In genomic region chr7:77687747-77688144, GRCh38 we compare ENCODE assay signal across 15 cellular contexts. TPM values are rescaled to one million over a fixed set of nuclear protein-coding genes. Genes with fewer than 3 reads are reported as not detected.
DNase-seq lines count a peak whose midpoint lies in the region; ATAC-seq and TF ChIP-seq lines count a peak whose summit lies in the region.
"Had no signal": no experiment of that assay in that cellular context is flagged by ENCODE, and none has a peak within 500 bp of the region (broad histone marks: within the 10 kb centered on the region; RNA-seq: fewer than 3 reads in every experiment).

No MANE protein-coding gene starts in this region.

- intact Hi-C loops in left lung (cut with DNase I) = no loop called here

- no peaks in the 10 kb centered on the region for H3K9me3 Mint-ChIP-seq in CD4-positive, CD25-positive, alpha-beta regulatory T cell
- H3K9me3 Mint-ChIP-seq in T-cell = no peaks in the 10 kb centered on the region
- H3K9me3 Mint-ChIP-seq: nephron had no signal

- TF ChIP-seq CTCF in GM12865 (IDR thresholded peaks at IDR 0.05; ENCODE audit: insufficient read depth, low read depth, low read length, missing control alignments) = no peak
- TF ChIP-seq CTCF in left lung (IDR thresholded peaks at IDR 0.05) = no peak

- peaks cover 3% of the 10 kb centered on the region for H3K36me3 ChIP-seq in CD4-positive, CD25-positive, alpha-beta regulatory T cell (ENCODE audit: control insufficient read depth, insufficient read depth, low read length)
- peaks cover 0 to 22% of the 10 kb centered on the region in 2 donors for H3K36me3 ChIP-seq in left lung
- H3K36me3 ChIP-seq: MG63 had no signal

- CTCF ChIA-PET in T-cell (lab: Charles Lee) = interaction anchor here (0.5 to 1.5 kb wide), 12 partner anchors 8 to 196 kb away, joined by 3 to 7 read pairs (median 4); partner anchors contain the start of genes PHTF2 (in 1 of the 2), RSBN1L (in 1 of the 2) and TMEM60 (in 1 of the 2)

- DNase-seq in CD4-positive, CD25-positive, alpha-beta regulatory T cell = peak in 2 of 3 donors; percentile 13 to 14
- DNase-seq in GM12865 (ENCODE audit: low read depth) = peak; percentile 53
- no peak for DNase-seq in T-cell
- DNase-seq in left lung = peak in 1 of 2 donors; percentile 18
- no peak for DNase-seq in NCI-H2196 treated with DMSO at 0.1 percent for 48 hours (lab: John Stamatoyannopoulos, UW; ENCODE audit: unreplicated experiment)
- no peak for DNase-seq in Kasumi-1 (lab: John Stamatoyannopoulos, UW)
- DNase-seq in Ammon's horn (ENCODE audit: low spot score) = no peak
- DNase-seq: COR-L47; effector memory CD4-positive, alpha-beta T cell; hippocampal formation; MG63; OCI-M1 had no signal

- H3K36me3 Mint-ChIP-seq in CD4-positive, CD25-positive, alpha-beta regulatory T cell = peaks cover 7% of the 10 kb centered on the region
- peaks cover 18% of the 10 kb centered on the region for H3K36me3 Mint-ChIP-seq in T-cell

- H3K27ac ChIP-seq in CD4-positive, CD25-positive, alpha-beta regulatory T cell (ENCODE audit: insufficient read depth, low read length, poor library complexity, severe bottlenecking) = no peak overlapping the region
- peak overlapping the region; percentile 34 to 53 for H3K27ac ChIP-seq in left lung
- H3K27ac ChIP-seq: thoracic aorta had no signal

- no peaks in the 10 kb centered on the region for H3K27me3 ChIP-seq in CD4-positive, CD25-positive, alpha-beta regulatory T cell (ENCODE audit: control insufficient read depth, insufficient read depth, low read length)
- H3K27me3 ChIP-seq in left lung = no peaks in the 10 kb centered on the region
- H3K27me3 ChIP-seq: MG63 had no signal

- POLR2A ChIA-PET in T-cell (lab: Charles Lee) = interaction anchor here (0.6 to 1.8 kb wide), 5 partner anchors 8 to 118 kb away, joined by 4 to 10 read pairs (median 6); partner anchors contain the start of gene RSBN1L (in 2 of the 2)

- H3K4me1 ChIP-seq in CD4-positive, CD25-positive, alpha-beta regulatory T cell (ENCODE audit: control insufficient read depth, insufficient read depth, low read length, poor library complexity, severe bottlenecking) = peaks cover 19% of the 10 kb centered on the region
- peaks cover 0 to 41% of the 10 kb centered on the region in 2 donors for H3K4me1 ChIP-seq in left lung

- H3K9me3 ChIP-seq in CD4-positive, CD25-positive, alpha-beta regulatory T cell (ENCODE audit: control insufficient read depth in 2 of 2, low read length in 2 of 2) = no peaks in the 10 kb centered on the region
- H3K9me3 ChIP-seq in left lung = no peaks in the 10 kb centered on the region
- H3K9me3 ChIP-seq: MG63, thoracic aorta had no signal

- H3K27ac Mint-ChIP-seq in CD4-positive, CD25-positive, alpha-beta regulatory T cell = peak overlapping the region in 2 of 3 donors; percentile 57 to 69
- H3K27ac Mint-ChIP-seq in T-cell = peak overlapping the region; percentile 74 to 83
- H3K27ac Mint-ChIP-seq: nephron had no signal

- H3K27me3 Mint-ChIP-seq in CD4-positive, CD25-positive, alpha-beta regulatory T cell = no peaks in the 10 kb centered on the region
- no peaks in the 10 kb centered on the region for H3K27me3 Mint-ChIP-seq in T-cell

- peak overlapping the region in 3 of 4 donors; percentile 39 to 79 (median 40) for H3K4me3 Mint-ChIP-seq in CD4-positive, CD25-positive, alpha-beta regulatory T cell
- H3K4me3 Mint-ChIP-seq in T-cell = peak overlapping the region in 1 of 3 donors; percentile 50
- H3K4me3 Mint-ChIP-seq: nephron had no signal

- no peak overlapping the region for H3K4me3 ChIP-seq in CD4-positive, CD25-positive, alpha-beta regulatory T cell (ENCODE audit: low read depth, low read length)
- H3K4me3 ChIP-seq in GM12865 (ENCODE audit: low read depth, low read length) (no peak overlapping the region), left lung (no peak overlapping the region)
- H3K4me3 ChIP-seq: MG63, thoracic aorta had no signal

- no peak for ATAC-seq in CD4-positive, CD25-positive, alpha-beta regulatory T cell (ENCODE audit: low read depth in 2 of 2)
- peak; percentile 43 to 79 (median 57) for ATAC-seq in T-cell (replicated peaks in 1 of 4)
- ATAC-seq in left lung = peak; percentile 52
- no peak for ATAC-seq in GM19467 (IDR thresholded peaks at IDR 0.05; ENCODE audit: unreplicated experiment)

- peaks cover 23 to 43% (median 36%) of the 10 kb centered on the region in 4 donors for H3K4me1 Mint-ChIP-seq in CD4-positive, CD25-positive, alpha-beta regulatory T cell
- peaks cover 30 to 40% (median 35%) of the 10 kb centered on the region in 3 donors for H3K4me1 Mint-ChIP-seq in T-cell

RNA-seq across cellular contexts. Expression of gene RSBN1L, which starts 8.5 kb away (rescaled TPM):
- 31.8 TPM for total RNA-seq in CD4-positive, CD25-positive, alpha-beta regulatory T cell
- polyA plus RNA-seq in CD4-positive, CD25-positive, alpha-beta regulatory T cell = 1 to 10 TPM; 7.3 to 9.8 (median 8.0) TPM
- total RNA-seq in T-cell (10 to 100 TPM; 27.1 to 35.9 (median 32.4) TPM), left lung (10 to 100 TPM; 16.7 to 20.2 TPM)

Comparison
In these comparisons a context has a peak if more than half of its experiments do, and no peak if none do; other contexts are left out.
1. ATAC-seq: peak in T-cell (4 of 4) and left lung (single experiment); none in CD4-positive, CD25-positive, alpha-beta regulatory T cell (0 of 2) and GM19467 (single experiment).
2. DNase-seq: peak in CD4-positive, CD25-positive, alpha-beta regulatory T cell (2 of 3) and GM12865 (single experiment); none in T-cell (0 of 34), NCI-H2196 treated with DMSO at 0.1 percent for 48 hours (single experiment), Kasumi-1 (0 of 2) and Ammon's horn (single experiment).